Comparison of ENCODE assay signal across 24 cellular contexts in the genomic region with DNA sequence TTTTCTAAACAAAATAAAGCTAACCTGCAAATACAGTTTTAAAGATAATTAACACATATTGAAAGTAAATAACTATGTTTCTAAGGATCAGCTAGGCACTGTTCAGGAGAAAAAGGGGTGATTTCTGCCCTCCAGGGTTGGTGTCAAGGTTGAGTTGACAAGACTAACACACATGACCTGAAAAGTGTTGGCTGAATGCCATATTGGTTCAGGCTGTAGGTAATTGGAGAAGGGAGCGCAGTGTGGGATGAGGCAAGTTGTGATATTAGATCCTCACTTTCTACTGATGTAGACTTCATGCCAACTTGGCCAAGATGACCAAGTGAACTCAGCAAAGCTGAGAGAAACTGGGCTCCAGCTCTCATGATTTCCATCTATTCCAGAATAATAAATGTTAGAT. TPM values are rescaled to one million over a fixed set of nuclear protein-coding genes. Genes with fewer than 3 reads are reported as not detected.
DNase-seq lines count a peak whose midpoint lies in the region; ATAC-seq, FAIRE-seq and TF ChIP-seq lines count a peak whose summit lies in the region.
"Had no signal": no experiment of that assay in that cellular context is flagged by ENCODE, and none has a peak within 500 bp of the region (broad histone marks: within the 10 kb centered on the region; RNA-seq: fewer than 3 reads in every experiment).

No MANE protein-coding gene starts in this region.

- H3K27ac ChIP-seq in HEK293 (ENCODE audit: extremely low read depth, low read depth, low read length) (no peak overlapping the region), K562 (ENCODE audit: extremely low read depth, low read depth, low read length) (no peak overlapping the region), RWPE1 (no peak overlapping the region)
- no peak overlapping the region for H3K27ac ChIP-seq in naive thymus-derived CD4-positive, alpha-beta T cell (ENCODE audit: low read depth, low read length)
- H3K27ac ChIP-seq: cardiac muscle cell, esophagus muscularis mucosa, KMS-11, prostate gland, SK-N-MC, upper lobe of left lung had no signal

- H4K20me1 ChIP-seq in K562 (replicated peaks; ENCODE audit: control insufficient read depth, insufficient read depth, low read length), result no peaks in the 10 kb centered on the region

- no peak overlapping the region for H3K27ac Mint-ChIP-seq in activated CD4-positive, alpha-beta T cell treated with anti-CD3 and anti-CD28 coated beads, Interleukin-2, amount 10 ng/mL, durations not matched to agents 7 days and 5 days
- no peak overlapping the region for H3K27ac Mint-ChIP-seq in naive thymus-derived CD4-positive, alpha-beta T cell
- H3K27ac Mint-ChIP-seq: activated CD4-positive, alpha-beta T cell treated with anti-CD3 and anti-CD28 coated beads for 36 hours; T-helper 1 cell treated with Interleukin-12 subunit alpha and Interleukin-12 subunit beta and Interleukin-4 antibody, amounts not matched to agents 30 μg/mL and 1 μg/mL, for 36 hours had no signal

- no peaks in the 10 kb centered on the region for H3K36me3 ChIP-seq in HEK293 (ENCODE audit: control insufficient read depth in 2 of 2, insufficient read depth in 1 of 2, low read length in 2 of 2)
- H3K36me3 ChIP-seq in K562 (ENCODE audit: control insufficient read depth, insufficient read depth, low read length), result no peaks in the 10 kb centered on the region
- H3K36me3 ChIP-seq in naive thymus-derived CD4-positive, alpha-beta T cell (ENCODE audit: control insufficient read depth in 2 of 3, insufficient read depth in 3 of 3, low read length in 3 of 3), result no peaks in the 10 kb centered on the region
- H3K36me3 ChIP-seq: cardiac muscle cell, esophagus muscularis mucosa, prostate gland, upper lobe of left lung had no signal

- H3K9me3 ChIP-seq in HEK293 (ENCODE audit: control insufficient read depth, insufficient read depth, low read depth, low read length), result no peaks in the 10 kb centered on the region
- no peaks in the 10 kb centered on the region for H3K9me3 ChIP-seq in K562 (replicated peaks; ENCODE audit: control insufficient read depth, insufficient read depth, low read depth, low read length)
- H3K9me3 ChIP-seq in naive thymus-derived CD4-positive, alpha-beta T cell (ENCODE audit: control insufficient read depth in 2 of 3, low read length in 3 of 3), result no peaks in the 10 kb centered on the region
- H3K9me3 ChIP-seq: prostate gland, upper lobe of left lung had no signal

- H3K27me3 ChIP-seq in K562 (ENCODE audit: control insufficient read depth in 2 of 2, insufficient read depth in 2 of 2, low read length in 2 of 2), result 0 out of 5 replicates have a peak, but pooled peaks cover 0 to 4% of the 10 kb centered on the region in 2 experiments
- no peaks in the 10 kb centered on the region for H3K27me3 ChIP-seq in naive thymus-derived CD4-positive, alpha-beta T cell (ENCODE audit: control insufficient read depth in 2 of 2, insufficient read depth in 2 of 2, low read length in 2 of 2)
- H3K27me3 ChIP-seq: cardiac muscle cell, esophagus muscularis mucosa, upper lobe of left lung had no signal

- FAIRE-seq in K562 (lab: Jason Lieb, UNC), result no peak
- FAIRE-seq: GM18507, RCC 7860 had no signal

- H2AFZ ChIP-seq in K562 (ENCODE audit: low read depth, low read length), result no peak overlapping the region

- H3K9ac ChIP-seq in K562 (ENCODE audit: insufficient read depth in 1 of 2, low read depth in 2 of 2, low read length in 2 of 2), result no peak overlapping the region
- H3K9ac ChIP-seq: KMS-11 had no signal

- 0% methylated on average over 1 of the region's 1 CpG for whole genome bisulfite sequencing in K562 (ENCODE audit: insufficient coverage, low coverage, missing lambda C conversion rate)

- no peak for TF ChIP-seq CTCF in HEK293 (tag by site-specific recombination; IDR thresholded peaks at IDR 0.05)
- no peak for TF ChIP-seq CTCF in K562 (IDR thresholded peaks at IDR 0.05 in 2 of 3, conservative IDR thresholded peaks at IDR 0.05 in 1 of 3; ENCODE audit: insufficient read depth in 2 of 3, low read depth in 1 of 3, low read length in 3 of 3)
- no peak for TF ChIP-seq CTCF in RWPE1 (conservative IDR thresholded peaks at IDR 0.05; ENCODE audit: low read depth)

- CTCF ChIA-PET in HEK293 (lab: Yijun Ruan, JAX) (interaction anchor here (0.6 kb wide), 1 partner anchor 359 kb away, joined by 3 read pairs; no protein-coding TSS in a partner anchor), K562 (lab: Yijun Ruan, JAX; ENCODE audit: low intra/inter-chr PET ratio) (no interaction called here), RWPE1 (lab: Yijun Ruan, JAX) (no interaction called here)
- CTCF ChIA-PET in activated CD4-positive, alpha-beta T cell treated with anti-CD3 and anti-CD28 coated beads, Interleukin-2, amount 10 ng/mL, durations not matched to agents 7 days and 5 days (lab: Charles Lee), result interaction anchor here (1.4 to 2.5 kb wide), 3 partner anchors 19 to 98 kb away, joined by 4 to 7 read pairs (median 6); no protein-coding TSS in a partner anchor
- CTCF ChIA-PET in naive thymus-derived CD4-positive, alpha-beta T cell (lab: Charles Lee), result interaction anchor here (0.5 kb wide), 1 partner anchor 160 kb away, joined by 3 read pairs; no protein-coding TSS in a partner anchor

- no peak for TF ChIP-seq POLR2A in K562 (conservative IDR thresholded peaks at IDR 0.05)

- no peak for TF ChIP-seq EP300 in K562 (IDR thresholded peaks at IDR 0.05; ENCODE audit: low read length)

- peaks cover 2% of the 10 kb centered on the region for H3K9me3 Mint-ChIP-seq in activated CD4-positive, alpha-beta T cell treated with anti-CD3 and anti-CD28 coated beads, Interleukin-2, amount 10 ng/mL, durations not matched to agents 7 days and 5 days
- H3K9me3 Mint-ChIP-seq in naive thymus-derived CD4-positive, alpha-beta T cell, result peaks cover 0 to 13% (median 5%) of the 10 kb centered on the region in 11 donors

- BruUV-seq in K562 (replicated peaks; lab: Mats Ljungman, UMichigan), result no TSS peak

- no peaks in the 10 kb centered on the region for H3K9me1 ChIP-seq in K562 (ENCODE audit: control insufficient read depth, insufficient read depth, low read length)

- H3K36me3 Mint-ChIP-seq in activated CD4-positive, alpha-beta T cell treated with anti-CD3 and anti-CD28 coated beads, Interleukin-2, amount 10 ng/mL, durations not matched to agents 7 days and 5 days (ENCODE audit: low read depth), result no peaks in the 10 kb centered on the region
- peaks cover 0 to 3% (median 0%) of the 10 kb centered on the region in 5 donors for H3K36me3 Mint-ChIP-seq in naive thymus-derived CD4-positive, alpha-beta T cell

- H3K4me1 Mint-ChIP-seq in activated CD4-positive, alpha-beta T cell treated with anti-CD3 and anti-CD28 coated beads, Interleukin-2, amount 10 ng/mL, durations not matched to agents 7 days and 5 days, result peaks cover 11% of the 10 kb centered on the region
- H3K4me1 Mint-ChIP-seq in naive thymus-derived CD4-positive, alpha-beta T cell, result peaks cover 7 to 19% (median 16%) of the 10 kb centered on the region in 7 donors

- H3K4me3 ChIP-seq in HEK293 (ENCODE audit: low read depth, low read length), result no peak overlapping the region
- H3K4me3 ChIP-seq in K562, result no peak overlapping the region
- H3K4me3 ChIP-seq in naive thymus-derived CD4-positive, alpha-beta T cell (ENCODE audit: low read length), result no peak overlapping the region
- H3K4me3 ChIP-seq: cardiac muscle cell, esophagus muscularis mucosa, prostate gland, SK-N-MC, upper lobe of left lung had no signal

- POLR2A ChIA-PET in HEK293 (lab: Yijun Ruan, JAX) (no interaction called here), K562 (lab: Yijun Ruan, JAX) (no interaction called here), RWPE1 (lab: Yijun Ruan, JAX; ENCODE audit: low non-redundant PET) (no interaction called here)
- POLR2A ChIA-PET in activated CD4-positive, alpha-beta T cell treated with anti-CD3 and anti-CD28 coated beads, Interleukin-2, amount 10 ng/mL, durations not matched to agents 7 days and 5 days (lab: Charles Lee), result no interaction called here
- POLR2A ChIA-PET in naive thymus-derived CD4-positive, alpha-beta T cell (lab: Charles Lee), result interaction anchor here (0.8 to 1.7 kb wide), 3 partner anchors 11 to 42 kb away, joined by 3 to 8 read pairs (median 5); a partner anchor contains a TSS

- no peak for ATAC-seq in K562
- no peak for ATAC-seq in naive thymus-derived CD4-positive, alpha-beta T cell
- ATAC-seq: activated CD4-positive, alpha-beta T cell treated with anti-CD3 and anti-CD28 coated beads for 36 hours had no signal

- TF ChIP-seq RAD21 in K562 (CRISPR knock-in tag; conservative IDR thresholded peaks at IDR 0.05 in 1 of 2, IDR thresholded peaks at IDR 0.05 in 1 of 2), result no peak

- intact Hi-C loops in K562 (cut with micrococcal nuclease), result no loop called here
- intact Hi-C loops in naive thymus-derived CD4-positive, alpha-beta T cell (cut with micrococcal nuclease), result no loop called here

- no peak overlapping the region for H3K4me3 Mint-ChIP-seq in activated CD4-positive, alpha-beta T cell treated with anti-CD3 and anti-CD28 coated beads, Interleukin-2, amount 10 ng/mL, durations not matched to agents 7 days and 5 days
- no peak overlapping the region for H3K4me3 Mint-ChIP-seq in naive thymus-derived CD4-positive, alpha-beta T cell
- H3K4me3 Mint-ChIP-seq: activated CD4-positive, alpha-beta T cell treated with anti-CD3 and anti-CD28 coated beads for 36 hours; T-helper 1 cell treated with Interleukin-12 subunit alpha and Interleukin-12 subunit beta and Interleukin-4 antibody, amounts not matched to agents 30 μg/mL and 1 μg/mL, for 36 hours had no signal

- no peak overlapping the region for H3K4me2 ChIP-seq in K562 (ENCODE audit: insufficient read depth, low read length)
- H3K4me2 ChIP-seq: KMS-11 had no signal

- DNase-seq in NCI-H1105 treated with DMSO at 0.1 percent for 48 hours (lab: John Stamatoyannopoulos, UW), result peak; percentile 18
- DNase-seq in K562 (ENCODE audit: extremely low read depth in 1 of 4, low spot score in 3 of 4), result no peak
- peak; percentile 72 for DNase-seq in myocyte (ENCODE audit: low read depth)
- DNase-seq in RWPE1 (ENCODE audit: low spot score), result no peak
- DNase-seq in activated CD4-positive, alpha-beta T cell treated with anti-CD3 and anti-CD28 coated beads, Interleukin-2, amount 10 ng/mL, durations not matched to agents 7 days and 5 days, result no peak
- DNase-seq in activated CD4-positive, alpha-beta T cell treated with anti-CD3 and anti-CD28 coated beads for 48 hours, result no peak
- DNase-seq in naive thymus-derived CD4-positive, alpha-beta T cell, result no peak
- DNase-seq: activated CD4-positive, alpha-beta T cell treated with anti-CD3 and anti-CD28 coated beads for 36 hours; activated naive CD4-positive, alpha-beta T cell treated with anti-CD3 and anti-CD28 coated beads, Interleukin-2, amount 50 U/mL, for 16 hours; cortex of kidney; GDM1; islet precursor cell; NCI-H226; substantia nigra; upper lobe of left lung had no signal

- H3K4me1 ChIP-seq in HEK293 (ENCODE audit: control insufficient read depth, insufficient read depth, low read length) (no peaks in the 10 kb centered on the region), K562 (replicated peaks in 1 of 2; ENCODE audit: control insufficient read depth in 2 of 2, insufficient read depth in 2 of 2, low read length in 2 of 2) (peaks cover 0 to 14% of the 10 kb centered on the region in 2 experiments; a peak in 2 of 5 replicates)
- peaks cover 0 to 4% of the 10 kb centered on the region in 2 donors for H3K4me1 ChIP-seq in naive thymus-derived CD4-positive, alpha-beta T cell (ENCODE audit: control insufficient read depth in 2 of 2, insufficient read depth in 2 of 2, low read length in 2 of 2)
- H3K4me1 ChIP-seq: esophagus muscularis mucosa, prostate gland had no signal

- no peaks in the 10 kb centered on the region for H3K79me2 ChIP-seq in K562 (ENCODE audit: control insufficient read depth, insufficient read depth, low read length)

- H3K27me3 Mint-ChIP-seq in activated CD4-positive, alpha-beta T cell treated with anti-CD3 and anti-CD28 coated beads, Interleukin-2, amount 10 ng/mL, durations not matched to agents 7 days and 5 days, result peaks cover 6% of the 10 kb centered on the region
- H3K27me3 Mint-ChIP-seq in naive thymus-derived CD4-positive, alpha-beta T cell, result peaks cover 0 to 13% (median 0%) of the 10 kb centered on the region in 5 donors
- H3K27me3 Mint-ChIP-seq: activated CD4-positive, alpha-beta T cell treated with anti-CD3 and anti-CD28 coated beads for 36 hours had no signal

- in situ Hi-C loops in K562 (cut with MboI), result no loop called here

RNA-seq across cellular contexts. Expression of a gene that starts 42.2 kb away (rescaled TPM):
- total RNA-seq in K562 (2011; cell fraction: chromatin; rRNA removed; ENCODE audit: low replicate concordance), result 28.4 and 46.3 TPM in 2 replicates
- 20.7 and 26.5 TPM in 2 replicates for total RNA-seq in K562 (2011; cell fraction: nucleolus; rRNA removed)
- 34.1 and 43.0 TPM in 2 replicates for total RNA-seq in K562 (2011; cell fraction: nucleoplasm; rRNA removed)
- 10.5 and 14.5 TPM in 2 replicates for total RNA-seq in K562 (2014; rRNA removed)
- 18.0 and 19.1 TPM in 2 replicates for total RNA-seq in K562 (2014; rRNA removed; fragmentation: Illumina TruSeq; extraction: Trizol)
- total RNA-seq in K562 (2015; rRNA removed; fragmentation: Illumina TruSeq; extraction: Trizol), result 7.6 and 12.0 TPM in 2 replicates
- 14.0 and 14.1 TPM in 2 replicates for total RNA-seq in K562 (2021)
- polyA plus RNA-seq in K562 (2011; rRNA removed), result 15.0 and 16.5 TPM in 2 replicates
- 4.1 and 10.4 TPM in 2 replicates for polyA plus RNA-seq in K562 (2011; cell fraction: cytosol; rRNA removed)
- polyA plus RNA-seq in K562 (2011; cell fraction: nucleus; rRNA removed), result 10.5 and 12.1 TPM in 2 replicates
- 3.5 and 4.5 TPM in 2 replicates for polyA plus RNA-seq in K562 (2012)
- 8.2 and 8.4 TPM in 2 replicates for polyA plus RNA-seq in K562 (2014; fragmentation: Illumina TruSeq; extraction: Trizol)
- 10 to 100 TPM in 1 of 2 experiments, 1 to 10 TPM in 1; 8.2 to 10.3 TPM for polyA plus RNA-seq in K562 (2014; fragmentation: Nextera tagmentation; extraction: Ambion mirVana)
- 8.9 and 13.0 TPM in 2 replicates for polyA plus RNA-seq in K562 (2014; rRNA removed)
- polyA minus RNA-seq in K562 (2011; rRNA and poly(A)+ RNA removed), result 34.5 and 38.7 TPM in 2 replicates
- polyA minus RNA-seq in K562 (2011; cell fraction: cytosol; rRNA and poly(A)+ RNA removed), result 8.8 and 9.2 TPM in 2 replicates
- 16.8 and 32.1 TPM in 2 replicates for polyA minus RNA-seq in K562 (2011; cell fraction: nucleus; rRNA and poly(A)+ RNA removed)
- total RNA-seq in myocyte, result 45.9 and 49.2 TPM in 2 replicates
- polyA plus RNA-seq in myocyte (2012), result 12.3 TPM
- total RNA-seq in activated CD4-positive, alpha-beta T cell treated with anti-CD3 and anti-CD28 coated beads, Interleukin-2, amount 10 ng/mL, durations not matched to agents 7 days and 5 days, result 10 to 100 TPM; 58.4 to 68.5 TPM
- 10 to 100 TPM; 72.1 to 92.7 (median 91.9) TPM for total RNA-seq in naive thymus-derived CD4-positive, alpha-beta T cell
- polyA plus RNA-seq in naive thymus-derived CD4-positive, alpha-beta T cell, result 10 to 100 TPM; 64.3 to 91.0 TPM

Comparison
In these comparisons a context has a peak if more than half of its experiments do, and no peak if none do; other contexts are left out.
1. DNase-seq: peak in NCI-H1105 treated with DMSO at 0.1 percent for 48 hours (single experiment) and myocyte (single experiment); none in K562 (0 of 4), RWPE1 (single experiment), activated CD4-positive, alpha-beta T cell treated with anti-CD3 and anti-CD28 coated beads, Interleukin-2, amount 10 ng/mL, durations not matched to agents 7 days and 5 days (single experiment), activated CD4-positive, alpha-beta T cell treated with anti-CD3 and anti-CD28 coated beads for 48 hours (single experiment) and naive thymus-derived CD4-positive, alpha-beta T cell (0 of 9).
2. CTCF ChIA-PET loops: an anchor here in HEK293 (0.6 kb wide), activated CD4-positive, alpha-beta T cell treated with anti-CD3 and anti-CD28 coated beads, Interleukin-2, amount 10 ng/mL, durations not matched to agents 7 days and 5 days (1.4 to 2.5 kb wide) and naive thymus-derived CD4-positive, alpha-beta T cell (0.5 kb wide); none called in K562 and RWPE1.